Comparison of ENCODE assay signal across 8 cellular contexts in genomic region chr5:59798862-59799667, GRCh38.
A peak's percentile ranks its signal among the peaks of the same experiment; 100 is the strongest.
DNase-seq lines count a peak whose midpoint lies in the region; ATAC-seq and TF ChIP-seq lines count a peak whose summit lies in the region.

No MANE protein-coding gene starts in this region.

- TF ChIP-seq CTCF in left ventricle myocardium inferior (IDR thresholded peaks at IDR 0.05; ENCODE audit: borderline replicate concordance) (no peak), GM13977 (IDR thresholded peaks at IDR 0.05; ENCODE audit: extremely low read depth, insufficient read depth, missing control alignments) (no peak), ovary (IDR thresholded peaks at IDR 0.05) (no peak)

- H3K4me1 ChIP-seq in left ventricle myocardium inferior (peaks cover 16% of the 10 kb centered on the region), ovary (ENCODE audit: insufficient read depth) (no peaks in the 10 kb centered on the region)

- no peak for TF ChIP-seq POLR2A in ovary (IDR thresholded peaks at IDR 0.05)

- in situ Hi-C loops in GM13977 (cut with MboI; ENCODE audit: low pct_unique_long_range_greater_than_20kb, low sequenced_read_pairs, unreplicated experiment): loop anchor here (25.0 kb wide), 1 partner anchor 412 kb away; no protein-coding TSS in a partner anchor

- H3K27me3 ChIP-seq in left ventricle myocardium inferior (ENCODE audit: low read depth): peaks cover 18% of the 10 kb centered on the region
- no peaks in the 10 kb centered on the region for H3K27me3 ChIP-seq in ovary

- peaks cover under 1% of the 10 kb centered on the region for H3K4me1 Mint-ChIP-seq in activated CD4-positive, alpha-beta memory T cell treated with anti-CD3 and anti-CD28 coated beads, Interleukin-2, amount 10 ng/mL, durations not matched to agents 7 days and 5 days
- H3K4me1 Mint-ChIP-seq in activated CD4-positive, alpha-beta memory T cell treated with anti-CD3 and anti-CD28 coated beads for 36 hours (ENCODE audit: low read depth): no peaks in the 10 kb centered on the region

- no peak overlapping the region for H3K4me3 Mint-ChIP-seq in activated CD4-positive, alpha-beta memory T cell treated with anti-CD3 and anti-CD28 coated beads, Interleukin-2, amount 10 ng/mL, durations not matched to agents 7 days and 5 days
- no peak overlapping the region for H3K4me3 Mint-ChIP-seq in activated CD4-positive, alpha-beta memory T cell treated with anti-CD3 and anti-CD28 coated beads for 36 hours

- WGBS in ovary, 3 donors: 49 to 59% (median 58%) methylated on average over 5 of the region's 5 CpGs

- H3K4me3 ChIP-seq in left ventricle myocardium inferior (peak overlapping the region; percentile 28), ovary (no peak overlapping the region)

- H3K9me3 ChIP-seq in left ventricle myocardium inferior (replicated peaks): no peaks in the 10 kb centered on the region
- H3K9me3 ChIP-seq in ovary: no peaks in the 10 kb centered on the region

- H3K9me3 Mint-ChIP-seq in activated CD4-positive, alpha-beta memory T cell treated with anti-CD3 and anti-CD28 coated beads, Interleukin-2, amount 10 ng/mL, durations not matched to agents 7 days and 5 days: no peaks in the 10 kb centered on the region
- no peaks in the 10 kb centered on the region for H3K9me3 Mint-ChIP-seq in activated CD4-positive, alpha-beta memory T cell treated with anti-CD3 and anti-CD28 coated beads for 36 hours

- CTCF ChIA-PET in activated CD4-positive, alpha-beta memory T cell treated with anti-CD3 and anti-CD28 coated beads, Interleukin-2, amount 10 ng/mL, durations not matched to agents 7 days and 5 days (lab: Charles Lee): interaction anchor here (0.5 to 2.6 kb wide), 4 partner anchors 12 to 410 kb away, joined by 3 to 19 read pairs (median 8); no protein-coding TSS in a partner anchor
- CTCF ChIA-PET in activated CD4-positive, alpha-beta memory T cell treated with anti-CD3 and anti-CD28 coated beads for 36 hours (lab: Charles Lee): interaction anchor here (0.8 to 3.9 kb wide), 5 partner anchors 9 to 418 kb away, joined by 3 to 34 read pairs (median 14); no protein-coding TSS in a partner anchor

- intact Hi-C loops in activated CD4-positive, alpha-beta memory T cell treated with anti-CD3 and anti-CD28 coated beads for 36 hours (cut with micrococcal nuclease): loop anchor here (2.0 to 10.0 kb wide), 2 partner anchors 314 to 610 kb away; no protein-coding TSS in a partner anchor
- intact Hi-C loops in left ventricle myocardium inferior (cut with micrococcal nuclease) (loop anchor here (2.0 kb wide), 1 partner anchor 408 kb away; no protein-coding TSS in a partner anchor), ovary (cut with DNase I) (loop anchor here in 1 of 4 donors (5.0 kb wide), 1 partner anchor 607 kb away; no protein-coding TSS in a partner anchor)

- peak overlapping the region; percentile 30 for H3K27ac ChIP-seq in left ventricle myocardium inferior (replicated peaks)
- no peak overlapping the region for H3K27ac ChIP-seq in ovary

- peaks cover 11% of the 10 kb centered on the region for H3K27me3 Mint-ChIP-seq in activated CD4-positive, alpha-beta memory T cell treated with anti-CD3 and anti-CD28 coated beads, Interleukin-2, amount 10 ng/mL, durations not matched to agents 7 days and 5 days
- peaks cover 7% of the 10 kb centered on the region for H3K27me3 Mint-ChIP-seq in activated CD4-positive, alpha-beta memory T cell treated with anti-CD3 and anti-CD28 coated beads for 36 hours

- H3K36me3 ChIP-seq in left ventricle myocardium inferior: no peaks in the 10 kb centered on the region
- H3K36me3 ChIP-seq in ovary: no peaks in the 10 kb centered on the region

- H3K36me3 Mint-ChIP-seq in activated CD4-positive, alpha-beta memory T cell treated with anti-CD3 and anti-CD28 coated beads, Interleukin-2, amount 10 ng/mL, durations not matched to agents 7 days and 5 days (ENCODE audit: low read depth): no peaks in the 10 kb centered on the region
- no peaks in the 10 kb centered on the region for H3K36me3 Mint-ChIP-seq in activated CD4-positive, alpha-beta memory T cell treated with anti-CD3 and anti-CD28 coated beads for 36 hours

- POLR2A ChIA-PET in activated CD4-positive, alpha-beta memory T cell treated with anti-CD3 and anti-CD28 coated beads, Interleukin-2, amount 10 ng/mL, durations not matched to agents 7 days and 5 days (lab: Charles Lee): interaction anchor here (0.9 to 1.4 kb wide), 2 partner anchors 9 to 410 kb away, joined by 3 read pairs; no protein-coding TSS in a partner anchor
- POLR2A ChIA-PET in activated CD4-positive, alpha-beta memory T cell treated with anti-CD3 and anti-CD28 coated beads for 36 hours (lab: Charles Lee): no interaction called here

- peak; percentile 53 for ATAC-seq in HG02798 (IDR thresholded peaks at IDR 0.05; ENCODE audit: poor library complexity, unreplicated experiment)

- no peak for TF ChIP-seq EP300 in ovary (IDR thresholded peaks at IDR 0.05)

- DNase-seq in activated CD4-positive, alpha-beta memory T cell treated with anti-CD3 and anti-CD28 coated beads, Interleukin-2, amount 10 ng/mL, durations not matched to agents 7 days and 5 days: peak; percentile 26
- no peak for DNase-seq in activated CD4-positive, alpha-beta memory T cell treated with anti-CD3 and anti-CD28 coated beads for 36 hours
- DNase-seq in NCI-H774 (lab: John Stamatoyannopoulos, UW) (peak; percentile 24), left ventricle myocardium inferior (no peak), GM13977 (ENCODE audit: low spot score) (no peak), midbrain (lab: John Stamatoyannopoulos, UW) (no peak), ovary (no peak)

- no peak overlapping the region for H3K27ac Mint-ChIP-seq in activated CD4-positive, alpha-beta memory T cell treated with anti-CD3 and anti-CD28 coated beads, Interleukin-2, amount 10 ng/mL, durations not matched to agents 7 days and 5 days
- no peak overlapping the region for H3K27ac Mint-ChIP-seq in activated CD4-positive, alpha-beta memory T cell treated with anti-CD3 and anti-CD28 coated beads for 36 hours

Comparison
In these comparisons a context has a peak if more than half of its experiments do, and no peak if none do; other contexts are left out.
1. DNase-seq: peak in activated CD4-positive, alpha-beta memory T cell treated with anti-CD3 and anti-CD28 coated beads, Interleukin-2, amount 10 ng/mL, durations not matched to agents 7 days and 5 days (single experiment) and NCI-H774 (single experiment); none in activated CD4-positive, alpha-beta memory T cell treated with anti-CD3 and anti-CD28 coated beads for 36 hours (single experiment), left ventricle myocardium inferior (single experiment), GM13977 (single experiment), midbrain (single experiment) and ovary (0 of 5).